ENCODE assay signal across 24 cellular contexts in genomic region chr17:63758428-63758827, GRCh38.
"Had no signal": no experiment of that assay in that cellular context is flagged by ENCODE, and none has a peak within 500 bp of the region (broad histone marks: within the 10 kb centered on the region; RNA-seq: fewer than 3 reads in every experiment).

No MANE protein-coding gene starts in this region.

- H3K9ac ChIP-seq: parathyroid adenoma had no signal

- H2AFZ ChIP-seq: parathyroid adenoma had no signal

- ATAC-seq: esophagus mucosa; gastrocnemius medialis; left ventricle myocardium superior; lower lobe of right lung; natural killer cell treated with Interleukin-12 subunit alpha and Interleukin-12 subunit beta and Interleukin-15 and Interleukin-18, amount 100 ng/mL, for 72 hours; sciatic nerve had no signal

- H3K27me3 ChIP-seq: dorsolateral prefrontal cortex, gastrocnemius medialis, stomach, thyroid gland, vagina had no signal

- H3K4me2 ChIP-seq: smooth muscle cell had no signal

- H3K4me3 ChIP-seq: dorsolateral prefrontal cortex, gastrocnemius medialis, lower lobe of right lung, smooth muscle cell, stomach, thyroid gland, vagina had no signal

- DNase-seq: cortex of kidney; dorsolateral prefrontal cortex; effector CD4-positive, alpha-beta T cell; foreskin fibroblast; gastrocnemius medialis; head of caudate nucleus; left ventricle myocardium superior; lower lobe of right lung; stimulated activated CD4-positive, alpha-beta T cell treated with anti-CD3 and anti-CD28 coated beads, Interleukin-12 subunit alpha, Interleukin-12 subunit beta, amount 100 ng/mL, for 4 hours; stimulated activated CD4-positive, alpha-beta T cell treated with anti-CD3 and anti-CD28 coated beads, Interleukin-1b, Interleukin-23, amount 100 ng/mL, for 48 hours; stimulated activated CD4-positive, alpha-beta T cell treated with anti-CD3 and anti-CD28 coated beads, Interleukin-4, amount 100 ng/mL, for 1 hour; stimulated activated CD8-positive, alpha-beta memory T cell treated with anti-CD3 and anti-CD28 coated beads, Interleukin-4, amount 100 ng/mL, for 48 hours; stimulated activated naive CD4-positive, alpha-beta T cell treated with Interleukin-2 at 50 U/mL for 16 hours; stomach; thyroid gland; trophoblast cell had no signal

- H3K4me1 ChIP-seq: gastrocnemius medialis, parathyroid adenoma, vagina had no signal

- H3K9me3 ChIP-seq: gastrocnemius medialis, lower lobe of right lung, stomach, thyroid gland, vagina had no signal

- FAIRE-seq: keratinocyte had no signal

- H3K27ac ChIP-seq: dorsolateral prefrontal cortex, epithelial cell of prostate, gastrocnemius medialis, lower lobe of right lung, parathyroid adenoma, stomach, vagina had no signal
